ENCODE assay signal across 10 cellular contexts in genomic region chr4:155995069-155995468, GRCh38.
"Had no signal": no experiment of that assay in that cellular context is flagged by ENCODE, and none has a peak within 500 bp of the region (broad histone marks: within the 10 kb centered on the region; RNA-seq: fewer than 3 reads in every experiment).

No MANE protein-coding gene starts in this region.

- FAIRE-seq: H1, H54, HepG2 had no signal

- H3K9ac ChIP-seq: GM23248, KMS-11 had no signal

- H3K27me3 Mint-ChIP-seq: IgD-negative memory B cell had no signal

- H3K27ac ChIP-seq: GM23248, HL-60, KMS-11 had no signal

- H3K4me3 ChIP-seq: GM23248 had no signal

- H3K4me1 Mint-ChIP-seq: IgD-negative memory B cell had no signal

- H3K4me2 ChIP-seq: KMS-11 had no signal

- DNase-seq: GM23248, H9, HCEC 1CT, KBM-7 had no signal

- H3K36me3 Mint-ChIP-seq: IgD-negative memory B cell had no signal

- H3K4me3 Mint-ChIP-seq: H9, IgD-negative memory B cell had no signal

- H2AFZ ChIP-seq: GM23248 had no signal

- H3K27ac Mint-ChIP-seq: H9, IgD-negative memory B cell had no signal

- ATAC-seq: HepG2 had no signal
